ENCODE assay signal across 8 cellular contexts in genomic region chr15:79432345-79433311, GRCh38. TPM values are rescaled to one million over a fixed set of nuclear protein-coding genes. Genes with fewer than 3 reads are reported as not detected.
DNase-seq lines count a peak whose midpoint lies in the region; ATAC-seq and TF ChIP-seq lines count a peak whose summit lies in the region.

No MANE protein-coding gene starts in this region.

- POLR2A ChIA-PET in activated CD8-positive, alpha-beta T cell treated with anti-CD3 and anti-CD28 coated beads, Interleukin-2, amount 10 ng/mL, durations not matched to agents 7 days and 5 days (lab: Charles Lee) = no interaction called here
- POLR2A ChIA-PET in activated CD8-positive, alpha-beta T cell treated with anti-CD3 and anti-CD28 coated beads for 36 hours (lab: Charles Lee) = no interaction called here

- no peaks in the 10 kb centered on the region for H3K9me3 Mint-ChIP-seq in activated CD8-positive, alpha-beta T cell treated with anti-CD3 and anti-CD28 coated beads, Interleukin-2, amount 10 ng/mL, durations not matched to agents 7 days and 5 days (ENCODE audit: insufficient read depth)
- H3K9me3 Mint-ChIP-seq in activated CD8-positive, alpha-beta T cell treated with anti-CD3 and anti-CD28 coated beads for 36 hours = no peaks in the 10 kb centered on the region

- H3K4me3 Mint-ChIP-seq in activated CD8-positive, alpha-beta T cell treated with anti-CD3 and anti-CD28 coated beads, Interleukin-2, amount 10 ng/mL, durations not matched to agents 7 days and 5 days = peak overlapping the region; percentile 19
- H3K4me3 Mint-ChIP-seq in activated CD8-positive, alpha-beta T cell treated with anti-CD3 and anti-CD28 coated beads for 36 hours = no peak overlapping the region

- intact Hi-C loops in activated CD8-positive, alpha-beta T cell treated with anti-CD3 and anti-CD28 coated beads for 36 hours (cut with micrococcal nuclease) = no loop called here
- intact Hi-C loops in body of pancreas (cut with DNase I) = no loop called here
- intact Hi-C loops in testis (cut with DNase I; ENCODE audit: low total_unique reads) = no loop called here

- H3K27ac Mint-ChIP-seq in activated CD8-positive, alpha-beta T cell treated with anti-CD3 and anti-CD28 coated beads, Interleukin-2, amount 10 ng/mL, durations not matched to agents 7 days and 5 days = no peak overlapping the region
- no peak overlapping the region for H3K27ac Mint-ChIP-seq in activated CD8-positive, alpha-beta T cell treated with anti-CD3 and anti-CD28 coated beads for 36 hours

- DNase-seq in activated CD8-positive, alpha-beta T cell treated with anti-CD3 and anti-CD28 coated beads, Interleukin-2, amount 10 ng/mL, durations not matched to agents 7 days and 5 days = no peak
- DNase-seq in activated CD8-positive, alpha-beta T cell treated with anti-CD3 and anti-CD28 coated beads for 36 hours = no peak
- DNase-seq in body of pancreas (peak in 3 of 4 donors; percentile 11 to 24 (median 13)), islet precursor cell (peak; percentile 79), testis (no peak), cortex of kidney (lab: John Stamatoyannopoulos, UW) (no peak), NCI-H1436 (lab: John Stamatoyannopoulos, UW) (no peak)

- 10 to 26% methylated on average over 36 to 69 of the region's 86 CpGs for WGBS in body of pancreas, 2 donors
- 5 to 14% methylated on average over 26 to 86 of the region's 86 CpGs for WGBS in testis, 2 donors

- H3K36me3 Mint-ChIP-seq in activated CD8-positive, alpha-beta T cell treated with anti-CD3 and anti-CD28 coated beads, Interleukin-2, amount 10 ng/mL, durations not matched to agents 7 days and 5 days (ENCODE audit: low read depth) = no peaks in the 10 kb centered on the region
- no peaks in the 10 kb centered on the region for H3K36me3 Mint-ChIP-seq in activated CD8-positive, alpha-beta T cell treated with anti-CD3 and anti-CD28 coated beads for 36 hours (ENCODE audit: low read depth)

- no peak for TF ChIP-seq CTCF in activated CD8-positive, alpha-beta T cell treated with anti-CD3 and anti-CD28 coated beads for 36 hours (IDR thresholded peaks at IDR 0.05)
- no peak for TF ChIP-seq CTCF in body of pancreas (IDR thresholded peaks at IDR 0.05)
- no peak for TF ChIP-seq CTCF in testis (IDR thresholded peaks at IDR 0.05)

- TF ChIP-seq POLR2A in body of pancreas (IDR thresholded peaks at IDR 0.05) (no peak), testis (IDR thresholded peaks at IDR 0.05) (no peak)

- no peaks in the 10 kb centered on the region for H3K36me3 ChIP-seq in body of pancreas (replicated peaks in 1 of 2; ENCODE audit: insufficient read depth in 1 of 2, low read depth in 2 of 2)
- H3K36me3 ChIP-seq in testis (ENCODE audit: low read depth, missing control alignments) = no peaks in the 10 kb centered on the region

- CTCF ChIA-PET in activated CD8-positive, alpha-beta T cell treated with anti-CD3 and anti-CD28 coated beads, Interleukin-2, amount 10 ng/mL, durations not matched to agents 7 days and 5 days (lab: Charles Lee) = no interaction called here
- CTCF ChIA-PET in activated CD8-positive, alpha-beta T cell treated with anti-CD3 and anti-CD28 coated beads for 36 hours (lab: Charles Lee) = no interaction called here

- peaks cover 60% of the 10 kb centered on the region for H3K27me3 Mint-ChIP-seq in activated CD8-positive, alpha-beta T cell treated with anti-CD3 and anti-CD28 coated beads, Interleukin-2, amount 10 ng/mL, durations not matched to agents 7 days and 5 days (ENCODE audit: low read depth)
- peaks cover 49% of the 10 kb centered on the region for H3K27me3 Mint-ChIP-seq in activated CD8-positive, alpha-beta T cell treated with anti-CD3 and anti-CD28 coated beads for 36 hours

- H3K9me3 ChIP-seq in body of pancreas (no peaks in the 10 kb centered on the region), testis (no peaks in the 10 kb centered on the region)

- H3K4me1 ChIP-seq in body of pancreas (peaks cover 24% of the 10 kb centered on the region), testis (no peaks in the 10 kb centered on the region)

- peaks cover 8% of the 10 kb centered on the region for H3K4me1 Mint-ChIP-seq in activated CD8-positive, alpha-beta T cell treated with anti-CD3 and anti-CD28 coated beads, Interleukin-2, amount 10 ng/mL, durations not matched to agents 7 days and 5 days (ENCODE audit: low read depth)
- H3K4me1 Mint-ChIP-seq in activated CD8-positive, alpha-beta T cell treated with anti-CD3 and anti-CD28 coated beads for 36 hours (ENCODE audit: low read depth) = peaks cover 5% of the 10 kb centered on the region

- H3K4me3 ChIP-seq in body of pancreas = peak overlapping the region; percentile 18 to 34
- H3K4me3 ChIP-seq in testis = peak overlapping the region; percentile 32 to 39

- ATAC-seq in activated CD8-positive, alpha-beta T cell treated with anti-CD3 and anti-CD28 coated beads, Interleukin-2, amount 10 ng/mL, durations not matched to agents 7 days and 5 days = peak; percentile 63
- ATAC-seq in activated CD8-positive, alpha-beta T cell treated with anti-CD3 and anti-CD28 coated beads for 36 hours = no peak
- peak; percentile 18 for ATAC-seq in body of pancreas
- no peak for ATAC-seq in GM18907 (IDR thresholded peaks at IDR 0.05; ENCODE audit: unreplicated experiment)

- H3K27ac ChIP-seq in body of pancreas (peak overlapping the region in 3 of 4 donors; percentile 38 to 71 (median 63)), testis (no peak overlapping the region)

- no peaks in the 10 kb centered on the region for H3K27me3 ChIP-seq in body of pancreas
- H3K27me3 ChIP-seq in testis = no peaks in the 10 kb centered on the region

RNA-seq across cellular contexts. Expression of gene MINAR1, which starts 0.5 kb away (rescaled TPM):
- total RNA-seq in activated CD8-positive, alpha-beta T cell treated with anti-CD3 and anti-CD28 coated beads, Interleukin-2, amount 10 ng/mL, durations not matched to agents 7 days and 5 days = under 1 TPM; 0.57 to 0.71 TPM
- under 1 TPM; 0.45 TPM for total RNA-seq in activated CD8-positive, alpha-beta T cell treated with anti-CD3 and anti-CD28 coated beads for 36 hours
- total RNA-seq in body of pancreas = 1 to 10 TPM; 3.0 to 4.7 TPM
- 1 to 10 TPM in 1 of 2 donors, under 1 TPM in 1; 0.62 to 1.0 TPM for total RNA-seq in testis
- polyA plus RNA-seq in testis (ENCODE audit: insufficient read depth, low read depth, low replicate concordance) = 0.82 TPM

Comparison
In these comparisons a context has a peak if more than half of its experiments do, and no peak if none do; other contexts are left out.
1. ATAC-seq: peak in activated CD8-positive, alpha-beta T cell treated with anti-CD3 and anti-CD28 coated beads, Interleukin-2, amount 10 ng/mL, durations not matched to agents 7 days and 5 days (single experiment) and body of pancreas (single experiment); none in activated CD8-positive, alpha-beta T cell treated with anti-CD3 and anti-CD28 coated beads for 36 hours (single experiment) and GM18907 (single experiment).
2. DNase-seq: peak in body of pancreas (3 of 4) and islet precursor cell (single experiment); none in activated CD8-positive, alpha-beta T cell treated with anti-CD3 and anti-CD28 coated beads, Interleukin-2, amount 10 ng/mL, durations not matched to agents 7 days and 5 days (single experiment), activated CD8-positive, alpha-beta T cell treated with anti-CD3 and anti-CD28 coated beads for 36 hours (single experiment), testis (single experiment), cortex of kidney (single experiment) and NCI-H1436 (single experiment).
3. H3K27ac ChIP-seq: peak in body of pancreas (3 of 4); none in testis (0 of 2).